17 cellular contexts compared by ENCODE assay signal in genomic region chr2:121545257-121545656, GRCh38. TPM values are rescaled to one million over a fixed set of nuclear protein-coding genes. Genes with fewer than 3 reads are reported as not detected.
DNase-seq lines count a peak whose midpoint lies in the region; ATAC-seq and TF ChIP-seq lines count a peak whose summit lies in the region.
"Had no signal": no experiment of that assay in that cellular context is flagged by ENCODE, and none has a peak within 500 bp of the region (broad histone marks: within the 10 kb centered on the region; RNA-seq: fewer than 3 reads in every experiment).

No MANE protein-coding gene starts in this region.

- H3K27me3 ChIP-seq in heart left ventricle (no peaks in the 10 kb centered on the region), skeletal muscle tissue (ENCODE audit: control insufficient read depth in 3 of 3, insufficient read depth in 3 of 3, low read length in 3 of 3) (no peaks in the 10 kb centered on the region)
- H3K27me3 ChIP-seq: BLaER1 treated with 17β-estradiol and CSF1 and Interleukin-3, amounts not matched to agents 10 nM and 100 nM had no signal

- no peak overlapping the region for H3K9ac ChIP-seq in skeletal muscle tissue (ENCODE audit: low read depth in 1 of 3, low read length in 3 of 3)
- H3K9ac ChIP-seq: BLaER1 treated with 17β-estradiol and CSF1 and Interleukin-3, amounts not matched to agents 10 nM and 100 nM had no signal

- peak overlapping the region; percentile 8 to 58 for H3K27ac Mint-ChIP-seq in natural killer cell
- H3K27ac Mint-ChIP-seq in natural killer cell treated with Interleukin-12 subunit alpha and Interleukin-12 subunit beta and Interleukin-15 and Interleukin-18, amount 100 ng/mL, for 72 hours, result peak overlapping the region in 1 of 2 donors; percentile 21
- H3K27ac Mint-ChIP-seq: HFFc6 had no signal

- ATAC-seq in heart left ventricle (peak in 2 of 4 donors; percentile 41 to 51), Right ventricle myocardium superior (ENCODE audit: poor library complexity) (no peak), natural killer cell (no peak), HG03520 (IDR thresholded peaks at IDR 0.05; ENCODE audit: unreplicated experiment) (no peak)
- ATAC-seq in natural killer cell treated with Interleukin-12 subunit alpha and Interleukin-12 subunit beta and Interleukin-15 and Interleukin-18, amount 100 ng/mL, for 72 hours, result no peak

- H3K9me3 ChIP-seq in heart left ventricle (peaks cover 0 to 14% (median 0%) of the 10 kb centered on the region in 12 donors), skeletal muscle tissue (ENCODE audit: control insufficient read depth in 3 of 3, low read length in 3 of 3) (no peaks in the 10 kb centered on the region)

- H3K4me1 ChIP-seq in heart left ventricle (peaks cover 0 to 79% (median 34%) of the 10 kb centered on the region in 12 donors), skeletal muscle tissue (ENCODE audit: control insufficient read depth in 3 of 3, insufficient read depth in 3 of 3, low read length in 3 of 3) (peaks cover 37 to 55% (median 39%) of the 10 kb centered on the region in 3 donors)

- H3K27ac ChIP-seq in heart left ventricle (peak overlapping the region in 8 of 12 donors; percentile 8 to 62 (median 34)), skeletal muscle tissue (ENCODE audit: low read depth, low read length) (peak overlapping the region; percentile 36)
- H3K27ac ChIP-seq: BLaER1 treated with 17β-estradiol and CSF1 and Interleukin-3, amounts not matched to agents 10 nM and 100 nM; HL-60 had no signal

- 38 to 59% (median 42%) methylated on average over 7 of the region's 7 CpGs for WGBS in heart left ventricle, 4 donors

- peaks cover 0 to 4% of the 10 kb centered on the region in 2 donors for H3K9me3 Mint-ChIP-seq in natural killer cell
- peaks cover 3% of the 10 kb centered on the region for H3K9me3 Mint-ChIP-seq in natural killer cell treated with Interleukin-12 subunit alpha and Interleukin-12 subunit beta and Interleukin-15 and Interleukin-18, amount 100 ng/mL, for 72 hours

- intact Hi-C loops in heart left ventricle (cut with DNase I) (no loop called here), Right ventricle myocardium superior (cut with DNase I) (no loop called here), natural killer cell (cut with micrococcal nuclease) (loop anchor here (10.0 kb wide), 1 partner anchor 50 kb away; no protein-coding TSS in a partner anchor)

- H3K4me3 ChIP-seq in heart left ventricle, result no peak overlapping the region
- no peak overlapping the region for H3K4me3 ChIP-seq in skeletal muscle tissue (ENCODE audit: low read length in 3 of 3)
- H3K4me3 ChIP-seq: BLaER1 treated with 17β-estradiol and CSF1 and Interleukin-3, amounts not matched to agents 10 nM and 100 nM had no signal

- H3K27me3 Mint-ChIP-seq in natural killer cell (ENCODE audit: low read depth in 2 of 2), result no peaks in the 10 kb centered on the region
- no peaks in the 10 kb centered on the region for H3K27me3 Mint-ChIP-seq in natural killer cell treated with Interleukin-12 subunit alpha and Interleukin-12 subunit beta and Interleukin-15 and Interleukin-18, amount 100 ng/mL, for 72 hours
- H3K27me3 Mint-ChIP-seq: CD4-positive, CD25-positive, alpha-beta regulatory T cell had no signal

- H3K4me3 Mint-ChIP-seq in natural killer cell, result no peak overlapping the region
- no peak overlapping the region for H3K4me3 Mint-ChIP-seq in natural killer cell treated with Interleukin-12 subunit alpha and Interleukin-12 subunit beta and Interleukin-15 and Interleukin-18, amount 100 ng/mL, for 72 hours
- H3K4me3 Mint-ChIP-seq: CD4-positive, CD25-positive, alpha-beta regulatory T cell; HFFc6 had no signal

- H3K36me3 Mint-ChIP-seq in natural killer cell, result no peaks in the 10 kb centered on the region
- peaks cover 7% of the 10 kb centered on the region for H3K36me3 Mint-ChIP-seq in natural killer cell treated with Interleukin-12 subunit alpha and Interleukin-12 subunit beta and Interleukin-15 and Interleukin-18, amount 100 ng/mL, for 72 hours

- no peak for DNase-seq in heart left ventricle
- no peak for DNase-seq in Right ventricle myocardium superior
- no peak for DNase-seq in natural killer cell
- DNase-seq in natural killer cell treated with Interleukin-12 subunit alpha and Interleukin-12 subunit beta and Interleukin-15 and Interleukin-18, amount 100 ng/mL, for 72 hours (ENCODE audit: low spot score), result no peak
- no peak for DNase-seq in activated CD4-positive, alpha-beta T cell treated with anti-CD3 and anti-CD28 coated beads, Interleukin-2, amount 50 U/mL, for 1 hour
- DNase-seq: ACHN; CD4-positive, CD25-positive, alpha-beta regulatory T cell; DMS53; GF-D8; HCEC 1CT; HFFc6 had no signal

- H3K4me1 Mint-ChIP-seq in natural killer cell, result peaks cover 34 to 36% of the 10 kb centered on the region in 2 donors
- peaks cover 42 to 43% of the 10 kb centered on the region in 2 donors for H3K4me1 Mint-ChIP-seq in natural killer cell treated with Interleukin-12 subunit alpha and Interleukin-12 subunit beta and Interleukin-15 and Interleukin-18, amount 100 ng/mL, for 72 hours (ENCODE audit: low read depth in 2 of 2)

- no peak for TF ChIP-seq POLR2A in heart left ventricle (IDR thresholded peaks at IDR 0.05)

- TF ChIP-seq CTCF in heart left ventricle (IDR thresholded peaks at IDR 0.05) (no peak), natural killer cell (IDR thresholded peaks at IDR 0.05) (no peak)

- H3K36me3 ChIP-seq in heart left ventricle (no peaks in the 10 kb centered on the region), skeletal muscle tissue (ENCODE audit: control insufficient read depth in 3 of 3, insufficient read depth in 3 of 3, low read length in 3 of 3) (no peaks in the 10 kb centered on the region)

RNA-seq across cellular contexts. Expression of gene RNU4ATAC, which starts 14.6 kb away (rescaled TPM):
- total RNA-seq in heart left ventricle (not detected), Right ventricle myocardium superior (28.8 TPM), natural killer cell (not detected), skeletal muscle tissue (not detected)
- polyA plus RNA-seq in heart left ventricle, result not detected
- not detected for total RNA-seq in natural killer cell treated with Interleukin-12 subunit alpha and Interleukin-12 subunit beta and Interleukin-15 and Interleukin-18, amount 100 ng/mL, for 72 hours
- total RNA-seq: A172; CD4-positive, CD25-positive, alpha-beta regulatory T cell; H4; HFFc6 had no signal
- polyA plus RNA-seq: CD4-positive, CD25-positive, alpha-beta regulatory T cell had no signal
